In the genomic region with DNA sequence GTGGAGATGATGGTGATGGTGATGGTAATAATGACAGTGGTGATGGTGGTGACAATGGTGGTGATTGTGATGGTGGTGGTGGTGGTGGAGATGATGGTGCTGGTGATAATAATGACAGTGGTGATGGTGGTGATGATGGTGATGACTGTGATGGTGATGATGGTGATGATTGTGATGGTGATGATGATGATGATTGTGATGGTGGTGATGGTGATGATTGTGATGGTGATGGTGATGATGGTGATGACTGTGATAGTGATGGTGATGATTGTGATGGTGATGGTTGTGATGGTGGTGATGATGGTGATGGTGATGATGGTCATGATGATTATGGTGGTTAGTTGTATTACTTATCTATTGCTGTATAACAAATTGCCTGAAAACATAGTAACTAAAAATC, we compare ENCODE assay signal across 7 cellular contexts.
"Had no signal": no experiment of that assay in that cellular context is flagged by ENCODE, and none has a peak within 500 bp of the region (broad histone marks: within the 10 kb centered on the region; RNA-seq: fewer than 3 reads in every experiment).

No MANE protein-coding gene starts in this region.

- H2AFZ ChIP-seq: GM23248 had no signal

- H3K27ac Mint-ChIP-seq: IgD-negative memory B cell had no signal

- FAIRE-seq: H54 had no signal

- H3K36me3 Mint-ChIP-seq: IgD-negative memory B cell had no signal

- H3K27ac ChIP-seq: GM23248 had no signal

- H3K4me3 Mint-ChIP-seq: IgD-negative memory B cell had no signal

- ATAC-seq: HCT116 had no signal

- H3K36me3 ChIP-seq: HAP-1 had no signal

- H3K9me3 ChIP-seq: HAP-1 had no signal

- H3K9ac ChIP-seq: GM23248 had no signal

- H3K4me3 ChIP-seq: GM23248, HAP-1 had no signal

- DNase-seq: GM23248, GOT3, KG1 had no signal

- H3K9me3 Mint-ChIP-seq: IgD-negative memory B cell had no signal
